ENCODE assay signal across 8 cellular contexts in the genomic region with DNA sequence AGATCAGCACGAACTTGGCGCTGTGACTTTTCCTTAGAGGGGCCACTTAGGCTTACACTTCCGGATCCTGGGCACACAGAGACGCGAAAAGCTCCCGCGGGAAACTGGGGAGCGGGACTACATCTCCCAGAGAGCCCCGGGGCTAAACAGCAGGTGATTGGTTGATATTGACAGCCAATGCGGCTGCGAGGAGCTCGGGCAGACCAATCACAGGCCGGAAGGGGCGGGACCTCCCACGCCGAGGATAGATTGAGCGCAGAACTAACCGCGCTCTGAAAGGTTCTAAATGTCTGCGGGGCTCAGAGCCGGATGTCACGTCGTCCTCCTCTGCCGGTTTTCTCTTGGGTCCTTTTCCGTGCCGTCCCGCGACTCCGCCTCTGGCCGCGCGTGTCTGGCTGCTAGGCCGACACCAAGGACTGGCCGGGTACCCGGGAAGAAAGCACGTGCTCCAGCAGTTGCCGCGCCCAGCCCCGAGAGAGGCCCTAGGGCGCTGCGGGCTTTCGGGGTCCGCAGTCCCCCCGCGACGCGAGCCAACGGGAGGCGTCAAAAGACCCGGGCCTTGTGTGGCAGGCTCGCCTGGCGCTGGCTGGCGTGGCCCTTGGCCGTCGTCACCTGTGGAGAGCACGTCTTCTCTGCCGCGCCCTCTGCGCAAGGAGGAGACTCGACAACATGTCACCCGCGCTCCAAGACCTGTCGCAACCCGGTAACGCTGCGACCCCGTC. TPM values are rescaled to one million over a fixed set of nuclear protein-coding genes. Genes with fewer than 3 reads are reported as not detected.
A peak's percentile ranks its signal among the peaks of the same experiment; 100 is the strongest.
DNase-seq lines count a peak whose midpoint lies in the region; ATAC-seq, FAIRE-seq and TF ChIP-seq lines count a peak whose summit lies in the region.

Gene MTR (plus strand): TSS at position 258 of the 722 bp plus-strand sequence. CDS start 412 bp downstream, at position 670.

- H3K9ac ChIP-seq in kidney (ENCODE audit: low read length in 2 of 2): peak within 1 kb of the TSS; percentile 90 to 94

- H3K4me3 ChIP-seq in choroid plexus epithelial cell (ENCODE audit: low read depth, low read length) (peak within 1 kb of the TSS; percentile 98), kidney (ENCODE audit: low read length in 2 of 2) (peak within 1 kb of the TSS; percentile 82 to 92)

- peak within 1 kb of the TSS; percentile 95 to 98 for H3K27ac ChIP-seq in kidney (ENCODE audit: low read depth in 2 of 2, low read length in 2 of 2)

- H3K9me3 ChIP-seq in kidney (ENCODE audit: control insufficient read depth in 1 of 2, low read length in 2 of 2): no peaks in the 10 kb centered on the region

- TF ChIP-seq POLR2A in GM19193 (IDR thresholded peaks at IDR 0.05; ENCODE audit: extremely low read depth, insufficient read depth, insufficient read length): peak; percentile 84

- intact Hi-C loops in kidney (cut with DNase I): no loop called here

- peak; percentile 93 for FAIRE-seq in kidney (lab: Jason Lieb, UNC)

- peaks cover 0 to 14% of the 10 kb centered on the region in 2 donors for H3K4me1 ChIP-seq in kidney (ENCODE audit: control insufficient read depth in 1 of 2, insufficient read depth in 1 of 2, low read depth in 1 of 2, low read length in 2 of 2)

- H3K36me3 ChIP-seq in kidney (ENCODE audit: control insufficient read depth in 1 of 2, insufficient read depth in 2 of 2, low read length in 2 of 2): no peaks in the 10 kb centered on the region

- TF ChIP-seq CTCF in choroid plexus epithelial cell (conservative IDR thresholded peaks at IDR 0.05; ENCODE audit: low read depth, low read length) (no peak), kidney (IDR thresholded peaks at IDR 0.05; ENCODE audit: borderline replicate concordance, extremely low read depth, insufficient read depth) (no peak)

- DNase-seq in AML-193 (lab: John Stamatoyannopoulos, UW) (peak; percentile 95 to 97), NCI-H510A treated with DMSO at 0.1 percent for 48 hours (lab: John Stamatoyannopoulos, UW) (peak; percentile 92), choroid plexus epithelial cell (ENCODE audit: low read depth) (peak; percentile 98), kidney (peak; percentile 99)
- DNase-seq in activated CD4-positive, alpha-beta T cell treated with anti-CD3 and anti-CD28 coated beads for 24 hours (ENCODE audit: low read depth in 2 of 2): peak; percentile 92 to 94
- peak; percentile 98 for DNase-seq in stimulated activated CD4-positive, alpha-beta T cell treated with anti-CD3 and anti-CD28 coated beads, Interleukin-15, amount 100 ng/mL, for 24 hours

- peak; percentile 99 for ATAC-seq in HG03439 (IDR thresholded peaks at IDR 0.05; ENCODE audit: unreplicated experiment)

RNA-seq across cellular contexts. Expression of gene MTR, which starts in this region (rescaled TPM):
- total RNA-seq in kidney: 61.0 TPM
- 7.6 TPM for polyA plus RNA-seq in kidney (ENCODE audit: insufficient read depth, low read depth, low replicate concordance)

Comparison
In these comparisons a context has a peak if more than half of its experiments do, and no peak if none do; other contexts are left out.
1. Peak in every context shown above with its lines: DNase-seq, ATAC-seq, H3K4me3 ChIP-seq and H3K27ac ChIP-seq.